ENCODE assay signal across 17 cellular contexts in the genomic region with DNA sequence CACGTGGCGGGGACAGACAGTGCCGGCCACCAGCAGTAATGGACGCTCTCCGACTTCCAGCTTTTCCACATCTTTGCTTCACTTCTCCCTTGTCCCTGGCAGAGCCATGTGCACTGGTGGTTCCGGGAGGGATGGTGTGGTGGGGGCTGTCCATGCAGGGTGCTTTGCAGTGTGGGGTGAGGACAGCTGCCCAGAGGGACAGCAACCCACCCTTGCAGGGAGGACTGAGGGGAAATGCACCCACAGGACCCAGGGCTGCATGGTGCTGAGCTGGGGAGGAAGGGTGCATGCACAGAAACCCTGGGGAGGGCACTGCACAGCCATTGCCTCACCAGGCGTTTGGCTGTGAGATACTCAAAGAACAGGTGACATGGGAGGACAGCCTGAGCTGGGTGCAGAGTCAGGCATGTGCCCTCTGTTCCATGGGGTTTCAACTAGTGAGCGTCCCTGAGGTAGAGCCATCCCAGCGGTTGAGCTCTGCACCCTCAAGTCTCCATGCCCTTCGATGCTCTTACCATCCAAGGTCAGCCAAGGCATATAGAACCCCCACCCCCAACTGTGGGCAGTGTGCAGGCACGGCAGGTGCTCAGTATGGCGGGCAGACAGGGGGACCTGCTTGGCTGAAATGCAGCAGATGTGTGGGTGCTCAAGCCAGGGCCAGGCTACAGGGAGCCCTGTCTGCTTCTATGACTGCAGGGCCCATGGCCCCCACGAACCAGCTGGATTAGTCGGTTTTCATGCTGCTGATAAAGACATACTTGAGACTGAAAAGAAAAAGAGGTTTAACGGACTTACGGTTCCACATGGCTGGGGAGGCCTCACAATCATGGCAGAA.
"Had no signal": no experiment of that assay in that cellular context is flagged by ENCODE, and none has a peak within 500 bp of the region (broad histone marks: within the 10 kb centered on the region; RNA-seq: fewer than 3 reads in every experiment).

No MANE protein-coding gene starts in this region.

- H3K4me3 Mint-ChIP-seq: activated naive CD4-positive, alpha-beta T cell treated with anti-CD3 and anti-CD28 coated beads, Interleukin-2, amount 50 U/mL, for 24 hours; stimulated activated naive B cell treated with anti-CD40 and anti-IgM and Interleukin-4, amounts not matched to agents 10 μg/mL and 1 μg/mL and 100 μg/mL, for 72 hours; T-helper 17 cell had no signal

- H3K36me3 Mint-ChIP-seq: activated naive CD4-positive, alpha-beta T cell treated with anti-CD3 and anti-CD28 coated beads, Interleukin-2, amount 50 U/mL, for 24 hours; naive B cell; stimulated activated naive B cell treated with anti-CD40 and anti-IgM and Interleukin-4, amounts not matched to agents 10 μg/mL and 1 μg/mL and 100 μg/mL, for 72 hours had no signal

- H3K36me3 ChIP-seq: ascending aorta, gastrocnemius medialis, neutrophil, transverse colon, WERI-Rb-1 had no signal

- H3K9me3 Mint-ChIP-seq: activated naive CD4-positive, alpha-beta T cell treated with anti-CD3 and anti-CD28 coated beads, Interleukin-2, amount 50 U/mL, for 24 hours had no signal

- H3K9me3 ChIP-seq: ascending aorta, gastrocnemius medialis, mucosa of descending colon, neutrophil, transverse colon had no signal

- H3K4me1 Mint-ChIP-seq: activated naive CD4-positive, alpha-beta T cell treated with anti-CD3 and anti-CD28 coated beads, Interleukin-2, amount 50 U/mL, for 24 hours; naive B cell; stimulated activated naive B cell treated with anti-CD40 and anti-IgM and Interleukin-4, amounts not matched to agents 10 μg/mL and 1 μg/mL and 100 μg/mL, for 72 hours; T-helper 17 cell had no signal

- DNase-seq: activated CD4-positive, alpha-beta T cell treated with anti-CD3 and anti-CD28 coated beads, Interleukin-2, amount 50 U/mL, for 48 hours; activated gamma-delta T cell; effector CD4-positive, alpha-beta T cell; gastrocnemius medialis; kidney glomerular epithelial cell; left ventricle myocardium superior; mesenchymal stem cell; mucosa of descending colon; naive B cell; stimulated activated naive B cell treated with anti-CD40 and anti-IgM and Interleukin-4, amounts not matched to agents 10 μg/mL and 1 μg/mL and 100 μg/mL, for 72 hours; substantia nigra; T-helper 17 cell; transverse colon; WERI-Rb-1 had no signal

- ATAC-seq: gastrocnemius medialis; left ventricle myocardium superior; mucosa of descending colon; stimulated activated naive B cell treated with anti-CD40 and anti-IgM and Interleukin-4, amounts not matched to agents 10 μg/mL and 1 μg/mL and 100 μg/mL, for 72 hours; T-helper 17 cell had no signal

- H3K4me1 ChIP-seq: ascending aorta, transverse colon had no signal

- H3K27me3 ChIP-seq: ascending aorta, gastrocnemius medialis, transverse colon had no signal

- H3K27ac ChIP-seq: ascending aorta, gastrocnemius medialis, neutrophil, transverse colon, WERI-Rb-1 had no signal

- H3K4me3 ChIP-seq: ascending aorta, gastrocnemius medialis, mucosa of descending colon, transverse colon had no signal

- H3K27ac Mint-ChIP-seq: activated naive CD4-positive, alpha-beta T cell treated with anti-CD3 and anti-CD28 coated beads, Interleukin-2, amount 50 U/mL, for 24 hours; naive B cell; T-helper 17 cell had no signal
